28 cellular contexts compared by ENCODE assay signal in the genomic region with DNA sequence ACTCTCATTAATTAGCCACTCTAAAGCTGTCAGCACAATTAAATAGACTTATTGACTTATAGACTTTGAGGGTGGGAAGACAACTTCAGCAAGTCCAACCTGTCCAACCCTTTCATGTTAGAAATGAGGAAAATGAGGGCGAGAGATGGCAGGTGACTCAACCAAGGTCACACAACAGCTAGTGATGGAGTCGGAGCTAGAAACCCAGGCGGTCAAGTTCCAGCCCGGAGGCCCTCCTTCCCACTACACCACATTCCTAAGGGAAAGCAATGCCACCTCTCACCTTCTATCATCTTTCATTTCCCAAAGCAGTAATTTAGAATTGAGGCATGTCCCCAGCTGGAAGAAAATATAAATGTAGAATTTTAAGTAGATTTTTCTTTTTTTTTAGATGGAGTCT. TPM values are rescaled to one million over a fixed set of nuclear protein-coding genes. Genes with fewer than 3 reads are reported as not detected.
"Had no signal": no experiment of that assay in that cellular context is flagged by ENCODE, and none has a peak within 500 bp of the region (broad histone marks: within the 10 kb centered on the region; RNA-seq: fewer than 3 reads in every experiment).

No MANE protein-coding gene starts in this region.

- H3K9me3 ChIP-seq: colonic mucosa, esophagus squamous epithelium, gastrocnemius medialis, heart right ventricle, left lung, lower lobe of right lung, mucosa of descending colon had no signal

- H3K4me1 ChIP-seq: colonic mucosa, left lung, lower lobe of right lung had no signal

- H3K4me3 ChIP-seq: colonic mucosa, esophagus squamous epithelium, gastrocnemius medialis, heart right ventricle, left lung, lower lobe of right lung, mucosa of descending colon had no signal

- ATAC-seq: effector memory CD8-positive, alpha-beta T cell; esophagus mucosa; gastrocnemius medialis; heart right ventricle; left cardiac atrium; left lung; left ventricle myocardium superior; lower lobe of right lung; mucosa of descending colon had no signal

- H3K27ac ChIP-seq: colonic mucosa, epithelial cell of prostate, esophagus squamous epithelium, gastrocnemius medialis, heart right ventricle, left lung, lower lobe of right lung had no signal

- H3K27me3 ChIP-seq: colonic mucosa, gastrocnemius medialis, heart right ventricle, left lung had no signal

- H3K27ac Mint-ChIP-seq: dendritic cell treated with granulocyte-macrophage colony-stimulating factor and Interleukin-4, amounts not matched to agents 40 ng/mL and 50 ng/mL, for 4 days; effector memory CD8-positive, alpha-beta T cell; endodermal cell; mesothelial cell of epicardium; naive B cell had no signal

- H3K9me3 Mint-ChIP-seq: dendritic cell treated with granulocyte-macrophage colony-stimulating factor and Interleukin-4, amounts not matched to agents 40 ng/mL and 50 ng/mL, for 4 days; effector memory CD8-positive, alpha-beta T cell; endodermal cell; mesothelial cell of epicardium; naive B cell had no signal

- H3K36me3 ChIP-seq: colonic mucosa, esophagus squamous epithelium, gastrocnemius medialis, heart right ventricle, left lung, lower lobe of right lung had no signal

- H3K36me3 Mint-ChIP-seq: mesothelial cell of epicardium, naive B cell had no signal

- DNase-seq: colonic mucosa; cortex of kidney; effector CD8-positive, alpha-beta T cell; effector memory CD8-positive, alpha-beta T cell; endodermal cell; erythroblast; esophagus squamous epithelium; foreskin fibroblast; foreskin melanocyte; gastrocnemius medialis; glutamatergic neuron; head of caudate nucleus; heart right ventricle; hippocampal formation; left cardiac atrium; left lung; left ventricle myocardium superior; lower lobe of right lung; mesenchymal stem cell; mucosa of descending colon; naive B cell had no signal

- H3K4me3 Mint-ChIP-seq: dendritic cell treated with granulocyte-macrophage colony-stimulating factor and Interleukin-4, amounts not matched to agents 40 ng/mL and 50 ng/mL, for 4 days; effector memory CD8-positive, alpha-beta T cell; endodermal cell; mesothelial cell of epicardium; naive B cell had no signal

RNA-seq across cellular contexts. Expression of a gene that starts 28.7 kb away (rescaled TPM):
- total RNA-seq: esophagus mucosa, glomerular endothelial cell, kidney epithelial cell, mesenteric fat pad had no signal
